9 cellular contexts compared by ENCODE assay signal in genomic region chr3:22372292-22372949, GRCh38.
DNase-seq lines count a peak whose midpoint lies in the region; ATAC-seq and TF ChIP-seq lines count a peak whose summit lies in the region.
"Had no signal": no experiment of that assay in that cellular context is flagged by ENCODE, and none has a peak within 500 bp of the region (broad histone marks: within the 10 kb centered on the region; RNA-seq: fewer than 3 reads in every experiment).

No MANE protein-coding gene starts in this region.

- H3K9ac ChIP-seq in iPS-18a (ENCODE audit: low read length), result peak overlapping the region; percentile 30
- no peak overlapping the region for H3K9ac ChIP-seq in smooth muscle cell (ENCODE audit: low read depth)

- in situ Hi-C loops in astrocyte of the spinal cord (cut with HindIII; ENCODE audit: low sequenced_read_pairs), result no loop called here

- no peak overlapping the region for H3K27ac ChIP-seq in iPS-18a (ENCODE audit: low read length)
- H3K27ac ChIP-seq in smooth muscle cell (ENCODE audit: low read depth), result no peak overlapping the region

- no peaks in the 10 kb centered on the region for H3F3A ChIP-seq in smooth muscle cell (ENCODE audit: low read depth)

- H3K9me3 ChIP-seq in iPS-18a (ENCODE audit: control insufficient read depth, low read depth, low read length) (no peaks in the 10 kb centered on the region), smooth muscle cell (replicated peaks; ENCODE audit: low read depth) (no peaks in the 10 kb centered on the region)

- H3K36me3 ChIP-seq in iPS-18a (ENCODE audit: control insufficient read depth, low read depth, low read length), result no peaks in the 10 kb centered on the region
- no peaks in the 10 kb centered on the region for H3K36me3 ChIP-seq in smooth muscle cell (ENCODE audit: low read depth)

- no peak overlapping the region for H3K27ac Mint-ChIP-seq in T-helper 2 cell treated with Interferon-gamma antibody and Interleukin-4, amounts not matched to agents 5 μg/mL and 100 μg/mL, for 36 hours
- H3K27ac Mint-ChIP-seq: activated naive CD4-positive, alpha-beta T cell treated with anti-CD3 and anti-CD28 coated beads, Interleukin-2, amount 50 U/mL, for 72 hours had no signal

- no peaks in the 10 kb centered on the region for H3K79me2 ChIP-seq in smooth muscle cell (ENCODE audit: low read depth)

- no peaks in the 10 kb centered on the region for H3K36me3 Mint-ChIP-seq in T-helper 2 cell treated with Interferon-gamma antibody and Interleukin-4, amounts not matched to agents 5 μg/mL and 100 μg/mL, for 36 hours (ENCODE audit: low read depth)

- no peak overlapping the region for H2AFZ ChIP-seq in smooth muscle cell (ENCODE audit: low read depth)

- peak overlapping the region; percentile 40 for H3K4me3 ChIP-seq in astrocyte of the spinal cord (ENCODE audit: low read depth, low read length)
- H3K4me3 ChIP-seq in iPS-18a (ENCODE audit: low read length), result peak overlapping the region; percentile 64
- H3K4me3 ChIP-seq in smooth muscle cell, result peak overlapping the region; percentile 44

- peaks cover 6% of the 10 kb centered on the region for H3K4me1 ChIP-seq in iPS-18a (ENCODE audit: control insufficient read depth, low read depth, low read length)
- H3K4me1 ChIP-seq in smooth muscle cell (ENCODE audit: low read depth), result peaks cover 9% of the 10 kb centered on the region

- peaks cover 18% of the 10 kb centered on the region for H3K27me3 Mint-ChIP-seq in T-helper 2 cell treated with Interferon-gamma antibody and Interleukin-4, amounts not matched to agents 5 μg/mL and 100 μg/mL, for 36 hours (ENCODE audit: low read depth)

- H3K4me3 Mint-ChIP-seq in T-helper 2 cell treated with Interferon-gamma antibody and Interleukin-4, amounts not matched to agents 5 μg/mL and 100 μg/mL, for 36 hours, result no peak overlapping the region

- DNase-seq in astrocyte of the spinal cord (ENCODE audit: low read depth, low spot score) (no peak), smooth muscle cell (lab: John Stamatoyannopoulos, UW; ENCODE audit: unreplicated experiment) (no peak)
- DNase-seq in T-helper 2 cell treated with Interferon-gamma antibody and Interleukin-4, amounts not matched to agents 5 μg/mL and 100 μg/mL, for 36 hours (ENCODE audit: low spot score), result no peak
- DNase-seq: MM.1S had no signal

- no peaks in the 10 kb centered on the region for H3K9me3 Mint-ChIP-seq in T-helper 2 cell treated with Interferon-gamma antibody and Interleukin-4, amounts not matched to agents 5 μg/mL and 100 μg/mL, for 36 hours

- H3K27me3 ChIP-seq in iPS-18a (ENCODE audit: control insufficient read depth, insufficient read depth, low read length) (peaks cover 51% of the 10 kb centered on the region), smooth muscle cell (ENCODE audit: low read depth) (peaks cover 65% of the 10 kb centered on the region)

- H3K4me1 Mint-ChIP-seq in T-helper 2 cell treated with Interferon-gamma antibody and Interleukin-4, amounts not matched to agents 5 μg/mL and 100 μg/mL, for 36 hours (ENCODE audit: low read depth), result no peaks in the 10 kb centered on the region

- ATAC-seq in HG03354 (IDR thresholded peaks at IDR 0.05; ENCODE audit: poor library complexity, severe bottlenecking, unreplicated experiment) (peak; percentile 45), HG02885 (IDR thresholded peaks at IDR 0.05; ENCODE audit: poor library complexity, unreplicated experiment) (no peak), HG03442 (IDR thresholded peaks at IDR 0.05; ENCODE audit: unreplicated experiment) (no peak)
- ATAC-seq: activated naive CD4-positive, alpha-beta T cell treated with anti-CD3 and anti-CD28 coated beads, Interleukin-2, amount 50 U/mL, for 72 hours had no signal

- WGBS in smooth muscle cell (ENCODE audit: low lambda C conversion rate), result 2% methylated on average over 70 of the region's 70 CpGs

- H4K20me1 ChIP-seq in smooth muscle cell (ENCODE audit: low read depth), result no peaks in the 10 kb centered on the region

- no peak for TF ChIP-seq CTCF in astrocyte of the spinal cord (IDR thresholded peaks at IDR 0.05; ENCODE audit: low read depth, low read length)
- TF ChIP-seq CTCF in smooth muscle cell (IDR thresholded peaks at IDR 0.05; ENCODE audit: borderline replicate concordance, insufficient read depth, poor library complexity, severe bottlenecking), result no peak

- H3K4me2 ChIP-seq in smooth muscle cell, result peak overlapping the region; percentile 89
